In genomic region chr6:33384581-33385020, GRCh38 we compare ENCODE assay signal across 11 cellular contexts. TPM values are rescaled to one million over a fixed set of nuclear protein-coding genes. Genes with fewer than 3 reads are reported as not detected.
DNase-seq lines count a peak whose midpoint lies in the region; ATAC-seq and TF ChIP-seq lines count a peak whose summit lies in the region.
"Had no signal": no experiment of that assay in that cellular context is flagged by ENCODE, and none has a peak within 500 bp of the region (broad histone marks: within the 10 kb centered on the region; RNA-seq: fewer than 3 reads in every experiment).

No MANE protein-coding gene starts in this region.

- TF ChIP-seq CTCF in astrocyte of the spinal cord (IDR thresholded peaks at IDR 0.05; ENCODE audit: low read depth, low read length) = peak; percentile 57
- peak; percentile 49 for TF ChIP-seq CTCF in kidney epithelial cell (IDR thresholded peaks at IDR 0.05; ENCODE audit: insufficient read depth, low read length, poor library complexity, severe bottlenecking)

- H3K36me3 ChIP-seq in kidney epithelial cell (ENCODE audit: control insufficient read depth, insufficient read depth, low read length) = no peaks in the 10 kb centered on the region
- H3K36me3 ChIP-seq: prostate gland had no signal

- CTCF ChIA-PET in HEK293T (lab: Yijun Ruan, JAX) = interaction anchor here (0.6 kb wide), 2 partner anchors 11 to 155 kb away, joined by 3 read pairs; no protein-coding TSS in a partner anchor

- H3K4me3 ChIP-seq in astrocyte of the spinal cord (ENCODE audit: low read depth, low read length) = no peak overlapping the region
- no peak overlapping the region for H3K4me3 ChIP-seq in kidney epithelial cell (ENCODE audit: low read depth, low read length)
- H3K4me3 ChIP-seq: prostate gland, SK-N-MC had no signal

- no peaks in the 10 kb centered on the region for H3K27me3 ChIP-seq in kidney epithelial cell (ENCODE audit: control insufficient read depth, insufficient read depth, low read length)

- DNase-seq in A172 (ENCODE audit: low spot score) (peak; percentile 52), HEK293T (ENCODE audit: extremely low spot score) (peak; percentile 35), astrocyte of the spinal cord (ENCODE audit: low read depth, low spot score) (peak; percentile 60), kidney epithelial cell (ENCODE audit: low read depth) (no peak), NCI-H1436 treated with DMSO at 0.1 percent for 48 hours (lab: John Stamatoyannopoulos, UW) (no peak)
- DNase-seq in effector CD4-positive, alpha-beta T cell = no peak
- no peak for DNase-seq in stimulated activated CD4-positive, alpha-beta T cell treated with anti-CD3 and anti-CD28 coated beads, Interleukin-4, amount 100 ng/mL, for 24 hours
- DNase-seq: central memory CD4-positive, alpha-beta T cell had no signal

- in situ Hi-C loops in astrocyte of the spinal cord (cut with HindIII; ENCODE audit: low sequenced_read_pairs) = no loop called here

- POLR2A ChIA-PET in HEK293T (lab: Yijun Ruan, JAX) = interaction anchor here (0.6 kb wide), 1 partner anchor 296 kb away, joined by 3 read pairs; no protein-coding TSS in a partner anchor

- no peak for ATAC-seq in HG03045 (IDR thresholded peaks at IDR 0.05; ENCODE audit: unreplicated experiment)

TF ChIP-seq in HEK293T, 16 proteins besides CTCF, POLR2A, EP300 and RAD21:
- TF ChIP-seq ELF4 (IDR thresholded peaks at IDR 0.05) (no peak), L3MBTL2 (conservative IDR thresholded peaks at IDR 0.05) (no peak), ZNF384 (IDR thresholded peaks at IDR 0.05) (peak; percentile 63)

RNA-seq across cellular contexts. Expression of gene KIFC1, which starts 7.0 kb away (rescaled TPM):
- 53.2 and 55.6 TPM in 2 replicates for total RNA-seq in A172 (2014; rRNA removed; shearing (Covaris generic))
- 8.4 and 10.3 TPM in 2 replicates for total RNA-seq in kidney epithelial cell

RNA-seq across cellular contexts. Expression of gene PHF1, which starts 26.2 kb away (rescaled TPM):
- 36.0 and 40.8 TPM in 2 replicates for total RNA-seq in A172 (2014; rRNA removed; shearing (Covaris generic))
- total RNA-seq in kidney epithelial cell = 27.9 and 28.0 TPM in 2 replicates

RNA-seq across cellular contexts. Expression of gene CUTA, which starts 33.3 kb away (rescaled TPM):
- total RNA-seq in A172 (2014; rRNA removed; shearing (Covaris generic)) = 298 and 347 TPM in 2 replicates
- 226 and 227 TPM in 2 replicates for total RNA-seq in kidney epithelial cell

RNA-seq across cellular contexts. Expression of gene SYNGAP1, which starts 35.3 kb away (rescaled TPM):
- total RNA-seq in A172 (2014; rRNA removed; shearing (Covaris generic)) = 1.8 and 2.5 TPM in 2 replicates
- 3.3 and 4.2 TPM in 2 replicates for total RNA-seq in kidney epithelial cell

Comparison
In these comparisons a context has a peak if more than half of its experiments do, and no peak if none do; other contexts are left out.
1. DNase-seq: peak in A172 (single experiment), HEK293T (single experiment) and astrocyte of the spinal cord (single experiment); none in kidney epithelial cell (single experiment), NCI-H1436 treated with DMSO at 0.1 percent for 48 hours (single experiment), effector CD4-positive, alpha-beta T cell (single experiment) and stimulated activated CD4-positive, alpha-beta T cell treated with anti-CD3 and anti-CD28 coated beads, Interleukin-4, amount 100 ng/mL, for 24 hours (single experiment).